ENCODE assay signal across 11 cellular contexts in genomic region chr12:80720516-80720915, GRCh38. TPM values are rescaled to one million over a fixed set of nuclear protein-coding genes. Genes with fewer than 3 reads are reported as not detected.
"Had no signal": no experiment of that assay in that cellular context is flagged by ENCODE, and none has a peak within 500 bp of the region (broad histone marks: within the 10 kb centered on the region; RNA-seq: fewer than 3 reads in every experiment).

No MANE protein-coding gene starts in this region.

- H2AFZ ChIP-seq: GM23248 had no signal

- DNase-seq: GM23248, GOT3, H7, HFFc6, IMR-90 had no signal

- H3K4me1 ChIP-seq: HAP-1 had no signal

- ATAC-seq: HCT116, K562 had no signal

- H3K9me3 ChIP-seq: HAP-1 had no signal

- H3K27ac ChIP-seq: GM23248, HL-60 had no signal

- H3K9ac ChIP-seq: GM23248 had no signal

- H3K4me3 ChIP-seq: GM23248, HAP-1, K562 had no signal

- H3K36me3 ChIP-seq: HAP-1 had no signal

RNA-seq across cellular contexts. Expression of gene MYF5, which starts 3.8 kb away (rescaled TPM):
- total RNA-seq: GM23248, H4, H7, HFFc6, HT1080, IMR-90, K562 had no signal
- polyA plus RNA-seq: GM23248, IMR-90, K562 had no signal

RNA-seq across cellular contexts. Expression of gene MYF6, which starts 13.1 kb away (rescaled TPM):
- total RNA-seq: GM23248, H4, H7, HFFc6, HT1080, IMR-90, K562 had no signal
- polyA plus RNA-seq: GM23248, IMR-90, K562 had no signal
